In genomic region chr1:27630859-27631491, GRCh38 we compare ENCODE assay signal across 2 cellular contexts.
A peak's percentile ranks its signal among the peaks of the same experiment; 100 is the strongest.
TF ChIP-seq lines count a peak whose summit lies in the region.

No MANE protein-coding gene starts in this region.

TF ChIP-seq in HEK293, 187 proteins besides CTCF, POLR2A, EP300 and RAD21:
- TF ChIP-seq ZNF585B (tag by site-specific recombination; IDR thresholded peaks at IDR 0.05): no peak
- TF ChIP-seq ZIC2 (tag by site-specific recombination; IDR thresholded peaks at IDR 0.05): 0 out of 2 replicates have a peak, but pooled peaks have one; percentile 13
- TF ChIP-seq ZFHX2 (tag by site-specific recombination; conservative IDR thresholded peaks at IDR 0.05): peak; percentile 59
- peak; percentile 50; the same call in 1 of the 2 replicates for TF ChIP-seq EGR2 (tag by site-specific recombination; IDR thresholded peaks at IDR 0.05; ENCODE audit: low read depth)
- no peak for TF ChIP-seq GLI4 (tag by site-specific recombination; IDR thresholded peaks at IDR 0.05)

TF ChIP-seq in GM12878, 131 proteins besides CTCF, POLR2A, EP300 and RAD21 (continues in another document):
- peak; percentile 53; the same call in 1 of the 2 replicates for TF ChIP-seq TCF12 (IDR thresholded peaks at IDR 0.05; ENCODE audit: low read depth, low read length)
- no peak for TF ChIP-seq ZSCAN29 (IDR thresholded peaks at IDR 0.05)
- TF ChIP-seq SMAD5 (IDR thresholded peaks at IDR 0.05; ENCODE audit: low read depth): peak; percentile 28; the same call in 1 of the 2 replicates
- TF ChIP-seq SMARCA5 (IDR thresholded peaks at IDR 0.05): peak; percentile 87
- TF ChIP-seq PKNOX1 (IDR thresholded peaks at IDR 0.05): peak; percentile 16; the same call in 1 of the 2 replicates
- peak; percentile 99 for TF ChIP-seq ZNF687 (IDR thresholded peaks at IDR 0.05)
- TF ChIP-seq MYC (IDR thresholded peaks at IDR 0.05; ENCODE audit: insufficient read depth, insufficient read length, insufficient replicate concordance, low read length, severe bottlenecking): no peak
- 0 out of 2 replicates have a peak, but pooled peaks have one; percentile 12 for TF ChIP-seq ZBTB4 (CRISPR knock-in tag; IDR thresholded peaks at IDR 0.05)
- no peak for TF ChIP-seq TARDBP (IDR thresholded peaks at IDR 0.05; ENCODE audit: borderline replicate concordance)
- peak; percentile 85; the same call in 1 of the 2 replicates for TF ChIP-seq ESRRA (IDR thresholded peaks at IDR 0.05; ENCODE audit: low read length)
- peak; percentile 91 for TF ChIP-seq NR2F1 (conservative IDR thresholded peaks at IDR 0.05)
- TF ChIP-seq SREBF1 (IDR thresholded peaks at IDR 0.05; ENCODE audit: low read length): no peak
- TF ChIP-seq YY1 (IDR thresholded peaks at IDR 0.05; ENCODE audit: low read depth, low read length): 0 out of 2 replicates have a peak, but pooled peaks have one; percentile 19
- no peak for TF ChIP-seq NKRF (conservative IDR thresholded peaks at IDR 0.05)
- peak; percentile 30; the same call in 1 of the 2 replicates for TF ChIP-seq CHD2 (IDR thresholded peaks at IDR 0.05; ENCODE audit: borderline replicate concordance, low read depth, low read length)
- TF ChIP-seq STAT1 (conservative IDR thresholded peaks at IDR 0.05): no peak
- no peak for TF ChIP-seq ZNF217 (IDR thresholded peaks at IDR 0.05)
- no peak for TF ChIP-seq KLF5 (IDR thresholded peaks at IDR 0.05; ENCODE audit: partially characterized antibody)
- peak; percentile 93 for TF ChIP-seq CBFB (IDR thresholded peaks at IDR 0.05; ENCODE audit: low read depth)
- no peak; the same call in 1 of the 2 replicates for TF ChIP-seq ELK1 (IDR thresholded peaks at IDR 0.05; ENCODE audit: low read depth, low read length)
- TF ChIP-seq RFX5 (IDR thresholded peaks at IDR 0.05; ENCODE audit: low read depth, low read length): no peak; the same call in 1 of the 2 replicates
- TF ChIP-seq HDAC2 (IDR thresholded peaks at IDR 0.05): no peak
- TF ChIP-seq SUZ12 (IDR thresholded peaks at IDR 0.05; ENCODE audit: unreplicated experiment): no peak
- peak; percentile 32 for TF ChIP-seq POLR2AphosphoS5 (IDR thresholded peaks at IDR 0.05; ENCODE audit: low read length)
- no peak for TF ChIP-seq E4F1 (IDR thresholded peaks at IDR 0.05; ENCODE audit: borderline replicate concordance, partially characterized antibody)
- TF ChIP-seq MEF2A (IDR thresholded peaks at IDR 0.05; ENCODE audit: insufficient read depth, low read depth, low read length): peak; percentile 36; the same call in 1 of the 2 replicates
- TF ChIP-seq MTA2 (IDR thresholded peaks at IDR 0.05; ENCODE audit: low read depth): peak; percentile 58
- no peak for TF ChIP-seq HSF1 (IDR thresholded peaks at IDR 0.05; ENCODE audit: low read depth, low read length)
- TF ChIP-seq NFYA (IDR thresholded peaks at IDR 0.05; ENCODE audit: borderline replicate concordance, low read depth, low read length): no peak
- TF ChIP-seq CHD4 (IDR thresholded peaks at IDR 0.05): no peak
- TF ChIP-seq NRF1 (conservative IDR thresholded peaks at IDR 0.05; ENCODE audit: low read depth, low read length): no peak
- no peak for TF ChIP-seq HCFC1 (IDR thresholded peaks at IDR 0.05; ENCODE audit: low read length)
- no peak for TF ChIP-seq CHD1 (IDR thresholded peaks at IDR 0.05; ENCODE audit: low read depth, low read length)
- TF ChIP-seq ASH2L (IDR thresholded peaks at IDR 0.05; ENCODE audit: borderline replicate concordance, low read depth): no peak
- TF ChIP-seq SPI1 (IDR thresholded peaks at IDR 0.05; ENCODE audit: borderline replicate concordance, insufficient read depth, low read depth, low read length): no peak
- TF ChIP-seq FOXK2 (IDR thresholded peaks at IDR 0.05): no peak
- TF ChIP-seq NBN (IDR thresholded peaks at IDR 0.05): peak; percentile 38; the same call in 1 of the 2 replicates
- TF ChIP-seq SMAD1 (IDR thresholded peaks at IDR 0.05; ENCODE audit: low read depth, partially characterized antibody): peak; percentile 85
- no peak for TF ChIP-seq IRF3 (IDR thresholded peaks at IDR 0.05)
- peak; percentile 7 for TF ChIP-seq PBX3 (IDR thresholded peaks at IDR 0.05; ENCODE audit: insufficient replicate concordance, low read depth, low read length)
- TF ChIP-seq ATF7 (IDR thresholded peaks at IDR 0.05; ENCODE audit: low read depth): peak; percentile 50; the same call in 1 of the 2 replicates
- 0 out of 2 replicates have a peak, but pooled peaks have one; percentile 34 for TF ChIP-seq STAT3 (IDR thresholded peaks at IDR 0.05; ENCODE audit: low read depth, low read length)
- no peak for TF ChIP-seq NFXL1 (IDR thresholded peaks at IDR 0.05; ENCODE audit: borderline replicate concordance)
- peak; percentile 76; the same call in 1 of the 2 replicates for TF ChIP-seq TBL1XR1 (IDR thresholded peaks at IDR 0.05; ENCODE audit: low read depth, low read length)
- peak; percentile 84; the same call in 1 of the 2 replicates for TF ChIP-seq ZBED1 (IDR thresholded peaks at IDR 0.05; ENCODE audit: borderline replicate concordance)
